19 cellular contexts compared by ENCODE assay signal in genomic region chr15:92928351-92928750, GRCh38. TPM values are rescaled to one million over a fixed set of nuclear protein-coding genes. Genes with fewer than 3 reads are reported as not detected.
DNase-seq lines count a peak whose midpoint lies in the region; ATAC-seq and TF ChIP-seq lines count a peak whose summit lies in the region.
"Had no signal": no experiment of that assay in that cellular context is flagged by ENCODE, and none has a peak within 500 bp of the region (broad histone marks: within the 10 kb centered on the region; RNA-seq: fewer than 3 reads in every experiment).

No MANE protein-coding gene starts in this region.

- no peak for TF ChIP-seq EP300 in gastroesophageal sphincter (IDR thresholded peaks at IDR 0.05)

- TF ChIP-seq CTCF in BJ (IDR thresholded peaks at IDR 0.05; ENCODE audit: insufficient read depth, low read depth, low read length) (no peak), gastroesophageal sphincter (IDR thresholded peaks at IDR 0.05) (no peak)

- peaks cover 21% of the 10 kb centered on the region for H3K36me3 ChIP-seq in BJ (ENCODE audit: control insufficient read depth, insufficient read depth, low read length)
- peaks cover 75% of the 10 kb centered on the region for H3K36me3 ChIP-seq in GM23248 (ENCODE audit: low read depth)
- H3K36me3 ChIP-seq in gastroesophageal sphincter, result peaks cover 9 to 88% of the 10 kb centered on the region in 2 donors
- H3K36me3 ChIP-seq: uterus had no signal

- H3K4me1 ChIP-seq in GM23248 (ENCODE audit: insufficient read depth) (peaks cover 53% of the 10 kb centered on the region), gastroesophageal sphincter (peaks cover 0 to 63% (median 0%) of the 10 kb centered on the region in 3 donors)
- H3K4me1 ChIP-seq: uterus had no signal

- H3F3A ChIP-seq in GM23248 (ENCODE audit: insufficient read depth), result peaks cover 91% of the 10 kb centered on the region

- CTCF ChIA-PET in BJ (lab: Yijun Ruan, JAX), result interaction anchor here (0.6 to 2.2 kb wide), 3 partner anchors 11 to 131 kb away, joined by 4 to 9 read pairs (median 4); no protein-coding TSS in a partner anchor

- H3K9me2 ChIP-seq in GM23248 (ENCODE audit: insufficient read depth), result no peaks in the 10 kb centered on the region

- no peaks in the 10 kb centered on the region for H3K27me3 Mint-ChIP-seq in activated T-helper 17 cell treated with anti-CD3 and anti-CD28 coated beads, Interleukin-2, amount 50 U/mL, for 72 hours
- H3K27me3 Mint-ChIP-seq in naive B cell, result no peaks in the 10 kb centered on the region
- H3K27me3 Mint-ChIP-seq: dendritic cell treated with granulocyte-macrophage colony-stimulating factor and Interleukin-4, amounts not matched to agents 40 ng/mL and 50 ng/mL, for 4 days had no signal

- POLR2A ChIA-PET in BJ (lab: Charles Lee), result interaction anchor here (0.6 to 1.2 kb wide), 3 partner anchors 10 to 127 kb away, joined by 3 to 9 read pairs (median 4); no protein-coding TSS in a partner anchor

- H3K9ac ChIP-seq in GM23248, result peak overlapping the region; percentile 7; the same call in 1 of the 2 replicates

- no peaks in the 10 kb centered on the region; the same call in 1 of the 2 replicates for H4K20me1 ChIP-seq in GM23248 (ENCODE audit: insufficient read depth)

- DNase-seq in BJ (ENCODE audit: low read depth) (peak; percentile 66), GM23248 (peak; percentile 46), naive B cell (no peak), DMS 273 (lab: John Stamatoyannopoulos, UW; ENCODE audit: unreplicated experiment) (no peak), ecto neural progenitor cell (ENCODE audit: low spot score) (no peak)
- DNase-seq: activated CD4-positive, CD25-positive, alpha-beta regulatory T cell; AML-193; aorta; left lung; NCI-H2029; NCI-H524 treated with DMSO at 0.1 percent for 48 hours; OCI-M1; stimulated activated naive CD4-positive, alpha-beta T cell; uterus had no signal

- peaks cover 100% of the 10 kb centered on the region for H3K36me3 Mint-ChIP-seq in activated T-helper 17 cell treated with anti-CD3 and anti-CD28 coated beads, Interleukin-2, amount 50 U/mL, for 72 hours (ENCODE audit: low read depth)
- H3K36me3 Mint-ChIP-seq in naive B cell, result peaks cover 0 to 44% of the 10 kb centered on the region in 2 donors

- peak overlapping the region; percentile 68 for H3K27ac ChIP-seq in GM23248
- no peak overlapping the region for H3K27ac ChIP-seq in gastroesophageal sphincter
- H3K27ac ChIP-seq: left lung, uterus had no signal

- no peaks in the 10 kb centered on the region for H3K9me3 Mint-ChIP-seq in activated T-helper 17 cell treated with anti-CD3 and anti-CD28 coated beads, Interleukin-2, amount 50 U/mL, for 72 hours
- H3K9me3 Mint-ChIP-seq in naive B cell, result no peaks in the 10 kb centered on the region
- H3K9me3 Mint-ChIP-seq: dendritic cell treated with granulocyte-macrophage colony-stimulating factor and Interleukin-4, amounts not matched to agents 40 ng/mL and 50 ng/mL, for 4 days had no signal

- peaks cover 43% of the 10 kb centered on the region for H3K4me1 Mint-ChIP-seq in activated T-helper 17 cell treated with anti-CD3 and anti-CD28 coated beads, Interleukin-2, amount 50 U/mL, for 72 hours
- peaks cover 0 to 32% (median 28%) of the 10 kb centered on the region in 3 donors for H3K4me1 Mint-ChIP-seq in naive B cell

- H3K27ac Mint-ChIP-seq in activated T-helper 17 cell treated with anti-CD3 and anti-CD28 coated beads, Interleukin-2, amount 50 U/mL, for 72 hours, result peak overlapping the region; percentile 81
- H3K27ac Mint-ChIP-seq in naive B cell, result peak overlapping the region in 4 of 6 donors; percentile 39 to 85 (median 78)
- H3K27ac Mint-ChIP-seq: dendritic cell treated with granulocyte-macrophage colony-stimulating factor and Interleukin-4, amounts not matched to agents 40 ng/mL and 50 ng/mL, for 4 days had no signal

- peak; percentile 35 for ATAC-seq in activated T-helper 17 cell treated with anti-CD3 and anti-CD28 coated beads, Interleukin-2, amount 50 U/mL, for 72 hours (replicated peaks)
- no peak for ATAC-seq in naive B cell (ENCODE audit: low read depth in 2 of 2)
- no peak for ATAC-seq in gastroesophageal sphincter
- no peak for ATAC-seq in HG03175 (IDR thresholded peaks at IDR 0.05; ENCODE audit: unreplicated experiment)
- ATAC-seq: left lung had no signal

- no peak overlapping the region for H3K4me3 ChIP-seq in BJ (ENCODE audit: low read depth, low read length)
- H3K4me3 ChIP-seq in GM23248, result no peak overlapping the region
- H3K4me3 ChIP-seq in gastroesophageal sphincter, result no peak overlapping the region
- H3K4me3 ChIP-seq: left lung, skin epidermis, uterus had no signal

- peak overlapping the region; percentile 65 for H3K4me3 Mint-ChIP-seq in activated T-helper 17 cell treated with anti-CD3 and anti-CD28 coated beads, Interleukin-2, amount 50 U/mL, for 72 hours
- H3K4me3 Mint-ChIP-seq in naive B cell, result no peak overlapping the region
- H3K4me3 Mint-ChIP-seq: dendritic cell treated with granulocyte-macrophage colony-stimulating factor and Interleukin-4, amounts not matched to agents 40 ng/mL and 50 ng/mL, for 4 days had no signal

- H2AFZ ChIP-seq in GM23248, result no peak overlapping the region

- WGBS in GM23248 (ENCODE audit: low coverage in 1 of 2, low lambda C conversion rate in 2 of 2, missing lambda C conversion rate in 2 of 2), 2 experiments, result 95 to 98% methylated on average over 2 of the region's 2 CpGs
- 80 to 88% methylated on average over 2 of the region's 2 CpGs for WGBS in gastroesophageal sphincter (ENCODE audit: low coverage in 1 of 2), 2 donors

- H3K79me2 ChIP-seq in GM23248 (ENCODE audit: insufficient read depth), result peaks cover 93% of the 10 kb centered on the region

- in situ Hi-C loops in GM23248 (cut with MboI), result no loop called here

- no peak for TF ChIP-seq POLR2A in gastroesophageal sphincter (IDR thresholded peaks at IDR 0.05)

- no peak overlapping the region for H3K4me2 ChIP-seq in GM23248 (ENCODE audit: unreplicated experiment)

- H3K27me3 ChIP-seq in BJ (ENCODE audit: control insufficient read depth, insufficient read depth, low read length) (no peaks in the 10 kb centered on the region), GM23248 (replicated peaks; ENCODE audit: insufficient read depth) (no peaks in the 10 kb centered on the region), gastroesophageal sphincter (no peaks in the 10 kb centered on the region)
- H3K27me3 ChIP-seq: left lung, uterus had no signal

- H3K9me3 ChIP-seq in GM23248 (ENCODE audit: low read depth) (no peaks in the 10 kb centered on the region), gastroesophageal sphincter (no peaks in the 10 kb centered on the region)
- H3K9me3 ChIP-seq: left lung, uterus had no signal

RNA-seq across cellular contexts. Expression of gene CHD2, which starts 28.2 kb away (rescaled TPM):
- polyA plus RNA-seq in BJ (2011; rRNA removed) (38.2 and 47.3 TPM in 2 replicates), GM23248 (2016; fragmentation: Nextera tagmentation; extraction: Ambion mirVana) (36.5 and 37.0 TPM in 2 replicates), naive B cell (ENCODE audit: low read depth in 6 of 6) (100 to 1,000 TPM in 1 of 6 donors, 10 to 100 TPM in 5; 41.6 to 134 (median 85.2) TPM)
- 59.7 and 67.5 TPM in 2 replicates for polyA minus RNA-seq in BJ (2011; rRNA and poly(A)+ RNA removed)
- 39.0 and 54.4 TPM in 2 replicates for total RNA-seq in GM23248 (2014; rRNA removed; shearing (Covaris generic))
- 100 to 1,000 TPM; 159 to 357 TPM for total RNA-seq in activated T-helper 17 cell treated with anti-CD3 and anti-CD28 coated beads, Interleukin-2, amount 50 U/mL, for 72 hours
- 100 to 1,000 TPM in 2 of 4 donors, 10 to 100 TPM in 2; 41.9 to 144 (median 81.8) TPM for total RNA-seq in gastroesophageal sphincter

Comparison
In these comparisons a context has a peak if more than half of its experiments do, and no peak if none do; other contexts are left out.
1. DNase-seq: peak in BJ (single experiment) and GM23248 (single experiment); none in naive B cell (single experiment), DMS 273 (single experiment) and ecto neural progenitor cell (single experiment).